Comparison of ENCODE assay signal across 9 cellular contexts in the genomic region with DNA sequence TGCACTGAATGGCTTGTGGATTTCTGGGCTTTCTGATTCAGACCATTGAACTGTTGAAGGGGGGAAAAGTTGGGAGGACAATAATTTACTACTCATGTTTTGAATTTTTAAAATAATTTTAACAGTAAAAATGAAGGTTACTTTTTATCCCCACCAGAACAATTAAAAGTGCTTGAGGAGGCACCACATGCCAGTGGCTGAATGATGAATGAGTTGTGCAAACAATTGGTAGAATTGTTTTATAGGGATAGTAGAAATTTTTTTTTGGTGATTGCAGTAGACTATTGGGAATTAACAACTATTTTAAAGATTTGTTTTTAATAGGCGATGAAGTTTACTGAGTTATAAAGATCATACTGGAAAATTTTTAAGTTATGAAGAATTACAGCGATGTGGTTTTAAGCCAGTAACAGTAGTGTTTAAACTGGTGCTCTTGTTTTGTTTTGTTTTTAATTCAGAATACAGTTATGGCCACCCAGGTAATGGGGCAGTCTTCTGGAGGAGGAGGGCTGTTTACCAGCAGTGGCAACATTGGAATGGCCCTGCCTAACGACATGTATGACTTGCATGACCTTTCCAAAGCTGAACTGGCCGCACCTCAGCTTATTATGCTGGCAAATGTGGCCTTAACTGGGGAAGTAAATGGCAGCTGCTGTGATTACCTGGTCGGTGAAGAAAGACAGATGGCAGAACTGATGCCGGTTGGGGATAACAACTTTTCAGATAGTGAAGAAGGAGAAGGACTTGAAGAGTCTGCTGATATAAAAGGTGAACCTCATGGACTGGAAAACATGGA. TPM values are rescaled to one million over a fixed set of nuclear protein-coding genes. Genes with fewer than 3 reads are reported as not detected.
DNase-seq lines count a peak whose midpoint lies in the region; ATAC-seq, FAIRE-seq and TF ChIP-seq lines count a peak whose summit lies in the region.
"Had no signal": no experiment of that assay in that cellular context is flagged by ENCODE, and none has a peak within 500 bp of the region (broad histone marks: within the 10 kb centered on the region; RNA-seq: fewer than 3 reads in every experiment).

No MANE protein-coding gene starts in this region.

- no peaks in the 10 kb centered on the region for H3K9me3 ChIP-seq in RWPE2 (ENCODE audit: severe bottlenecking)

- peaks cover 3% of the 10 kb centered on the region for H3K4me1 ChIP-seq in RWPE2 (ENCODE audit: insufficient read depth, poor library complexity, severe bottlenecking)

- ATAC-seq in RWPE2 (ENCODE audit: low read depth), result no peak

- H3K27me3 ChIP-seq in RWPE2 (ENCODE audit: insufficient read depth, poor library complexity, severe bottlenecking), result no peaks in the 10 kb centered on the region

- TF ChIP-seq CTCF in RWPE2 (IDR thresholded peaks at IDR 0.05; ENCODE audit: poor library complexity, severe bottlenecking) (no peak), epithelial cell of proximal tubule (conservative IDR thresholded peaks at IDR 0.05; ENCODE audit: low read depth, low read length) (no peak), retinal pigment epithelial cell (conservative IDR thresholded peaks at IDR 0.05; ENCODE audit: low read depth, low read length) (no peak)

- no peak for DNase-seq in GM12891 (ENCODE audit: insufficient read length, low spot score)
- DNase-seq in RWPE2 (ENCODE audit: low spot score), result no peak
- DNase-seq in epithelial cell of proximal tubule (ENCODE audit: low read depth), result no peak
- no peak for DNase-seq in retinal pigment epithelial cell (ENCODE audit: low read depth)
- no peak for DNase-seq in HK-2 (ENCODE audit: unreplicated experiment)
- DNase-seq in NCI-H2029 (lab: John Stamatoyannopoulos, UW), result no peak
- no peak for DNase-seq in central memory CD4-positive, alpha-beta T cell
- no peak for DNase-seq in medulla oblongata (ENCODE audit: extremely low spot score)
- DNase-seq: NCI-H510A had no signal

- peak overlapping the region; percentile 99 for H3K4me3 ChIP-seq in RWPE2 (ENCODE audit: severe bottlenecking)
- H3K4me3 ChIP-seq in epithelial cell of proximal tubule (ENCODE audit: low read depth, low read length), result peak overlapping the region; percentile 95
- peak overlapping the region; percentile 83 for H3K4me3 ChIP-seq in retinal pigment epithelial cell (ENCODE audit: low read length)

- FAIRE-seq in GM12891 (lab: Jason Lieb, UNC), result peak; percentile 45

- no peak for TF ChIP-seq POLR2A in GM12891 (IDR thresholded peaks at IDR 0.05; ENCODE audit: low read depth, low read length)

- H3K36me3 ChIP-seq in RWPE2 (ENCODE audit: low read depth), result peaks cover 27% of the 10 kb centered on the region

- peak overlapping the region; percentile 83 for H3K27ac ChIP-seq in RWPE2 (ENCODE audit: poor library complexity, severe bottlenecking)

TF ChIP-seq in GM12891, 5 proteins besides CTCF, POLR2A, EP300 and RAD21:
- TF ChIP-seq TAF1 (IDR thresholded peaks at IDR 0.05; ENCODE audit: low read depth, low read length) (no peak), PAX5 (IDR thresholded peaks at IDR 0.05; ENCODE audit: insufficient read depth, low read length, severe bottlenecking) (no peak), POLR2AphosphoS5 (IDR thresholded peaks at IDR 0.05; ENCODE audit: low read depth, low read length) (no peak), SPI1 (IDR thresholded peaks at IDR 0.05; ENCODE audit: low read depth, low read length) (no peak), POU2F2 (IDR thresholded peaks at IDR 0.05; ENCODE audit: low read depth, low read length) (no peak)

RNA-seq across cellular contexts. Expression of a gene that starts 2.7 kb away (rescaled TPM):
- polyA plus RNA-seq in GM12891 (2012; ENCODE audit: low read depth, missing spikeins), result 5.3 TPM
- 22.9 TPM in 2 replicates for total RNA-seq in epithelial cell of proximal tubule
